In genomic region chr12:75389061-75389460, GRCh38 we compare ENCODE assay signal across 9 cellular contexts. TPM values are rescaled to one million over a fixed set of nuclear protein-coding genes. Genes with fewer than 3 reads are reported as not detected.
DNase-seq lines count a peak whose midpoint lies in the region; ATAC-seq, FAIRE-seq and TF ChIP-seq lines count a peak whose summit lies in the region.
"Had no signal": no experiment of that assay in that cellular context is flagged by ENCODE, and none has a peak within 500 bp of the region (broad histone marks: within the 10 kb centered on the region; RNA-seq: fewer than 3 reads in every experiment).

No MANE protein-coding gene starts in this region.

- DNase-seq in AG08396 (ENCODE audit: low spot score) (peak; percentile 21), IMR-90 (peak; percentile 40), GM12878 (ENCODE audit: low read depth, low spot score) (no peak), mesenchymal stem cell (peak; percentile 36), hippocampal formation (lab: John Stamatoyannopoulos, UW) (no peak), erythroblast (lab: John Stamatoyannopoulos, UW) (no peak), mesendoderm (no peak), NCI-H1694 treated with DMSO at 0.1 percent for 48 hours (lab: John Stamatoyannopoulos, UW) (no peak)

- H3K9me3 ChIP-seq in IMR-90 (ENCODE audit: control insufficient read depth, insufficient read depth, low read length) = no peaks in the 10 kb centered on the region
- H3K9me3 ChIP-seq in GM12878 (replicated peaks; ENCODE audit: control insufficient read depth, insufficient read depth, low read length) = no peaks in the 10 kb centered on the region; the same call in 2 of the 3 replicates
- H3K9me3 ChIP-seq in mesenchymal stem cell (ENCODE audit: control insufficient read depth, low read length) = no peaks in the 10 kb centered on the region

- H3K18ac ChIP-seq in IMR-90 (ENCODE audit: low read depth, low read length) = no peak overlapping the region
- H3K18ac ChIP-seq in mesenchymal stem cell (ENCODE audit: low read depth in 1 of 2, low read length in 2 of 2) = no peak overlapping the region
- no peak overlapping the region for H3K18ac ChIP-seq in mesendoderm (ENCODE audit: low read length)

- TF ChIP-seq EP300 in GM12878 (IDR thresholded peaks at IDR 0.05; ENCODE audit: borderline replicate concordance in 1 of 2, control insufficient read depth in 1 of 2, low read depth in 2 of 2, low read length in 2 of 2) = no peak

- H3K79me2 ChIP-seq in GM12878 (ENCODE audit: control insufficient read depth, insufficient read depth, low read length) (no peaks in the 10 kb centered on the region; the same call in 1 of the 2 replicates), mesendoderm (ENCODE audit: control insufficient read depth, insufficient read depth, low read length) (no peaks in the 10 kb centered on the region)

- H2BK15ac ChIP-seq in IMR-90 (ENCODE audit: low read depth, low read length) (no peak overlapping the region), mesenchymal stem cell (ENCODE audit: low read depth, poor library complexity, severe bottlenecking) (no peak overlapping the region), mesendoderm (replicated peaks; ENCODE audit: low read depth) (no peak overlapping the region)

- H2BK12ac ChIP-seq in mesenchymal stem cell (ENCODE audit: low read length in 2 of 2) = no peak overlapping the region

- TF ChIP-seq CTCF in IMR-90 (conservative IDR thresholded peaks at IDR 0.05; ENCODE audit: low read depth, low read length) (no peak), GM12878 (IDR thresholded peaks at IDR 0.05 in 2 of 3, conservative IDR thresholded peaks at IDR 0.05 in 1 of 3; ENCODE audit: control insufficient read depth in 2 of 3, extremely low read depth in 1 of 3, insufficient read depth in 1 of 3, low read depth in 3 of 3, low read length in 3 of 3) (no peak)

- H2BK20ac ChIP-seq in IMR-90 (ENCODE audit: low read depth, low read length) = no peak overlapping the region

- no CpG with 5 or more reads among the region's 1 CpG for WGBS in IMR-90 (ENCODE audit: extremely low coverage in 2 of 2, insufficient read length in 1 of 2), 2 experiments
- WGBS in GM12878 (ENCODE audit: insufficient coverage, insufficient replicate concordance, low lambda C conversion rate, missing lambda C conversion rate) = 100% methylated on average over 1 of the region's 1 CpG
- 88% methylated on average over 1 of the region's 1 CpG for WGBS in mesenchymal stem cell
- WGBS in mesendoderm (ENCODE audit: extremely low coverage, insufficient coverage, low lambda C conversion rate) = no CpG with 5 or more reads among the region's 1 CpG

- POLR2A ChIA-PET in IMR-90 (lab: Charles Lee; ENCODE audit: unreplicated experiment) = no interaction called here
- POLR2A ChIA-PET in GM12878 (lab: Charles Lee) = interaction anchor here (1.0 to 2.5 kb wide), 2 partner anchors 91 to 94 kb away, joined by 3 to 6 read pairs; partner anchors contain the start of gene GLIPR1

- TF ChIP-seq RAD21 in IMR-90 (IDR thresholded peaks at IDR 0.05; ENCODE audit: low read length) (no peak), GM12878 (IDR thresholded peaks at IDR 0.05; ENCODE audit: insufficient read depth, low read depth, low read length) (no peak)

- H3K27me3 ChIP-seq in IMR-90 (ENCODE audit: control insufficient read depth, insufficient read depth, low read length) (no peaks in the 10 kb centered on the region), GM12878 (replicated peaks in 1 of 2; ENCODE audit: control insufficient read depth in 2 of 2, insufficient read depth in 2 of 2, low read length in 1 of 2) (no peaks in the 10 kb centered on the region), mesenchymal stem cell (ENCODE audit: control insufficient read depth in 1 of 2, insufficient read depth in 1 of 2, low read length in 2 of 2) (no peaks in the 10 kb centered on the region), mesendoderm (ENCODE audit: insufficient read depth, low read length, poor library complexity) (no peaks in the 10 kb centered on the region)

- RAD21 ChIA-PET in GM12878 (lab: Charles Lee; ENCODE audit: unreplicated experiment) = interaction anchor here (0.9 to 4.4 kb wide), 2 partner anchors 54 to 93 kb away, joined by 4 to 56 read pairs; partner anchors contain the start of genes GLIPR1 and GLIPR1L1

- H3K4ac ChIP-seq in IMR-90 (ENCODE audit: low read depth, low read length) (no peak overlapping the region), mesenchymal stem cell (ENCODE audit: low read depth in 1 of 2, low read length in 2 of 2) (no peak overlapping the region), mesendoderm (ENCODE audit: low read depth, low read length) (no peak overlapping the region)

- no peaks in the 10 kb centered on the region for H3K36me3 ChIP-seq in IMR-90 (ENCODE audit: control insufficient read depth, insufficient read depth, low read length)
- H3K36me3 ChIP-seq in GM12878 (ENCODE audit: control insufficient read depth in 2 of 2, insufficient read depth in 2 of 2, low read length in 1 of 2) = no peaks in the 10 kb centered on the region
- H3K36me3 ChIP-seq in mesenchymal stem cell (ENCODE audit: control insufficient read depth in 1 of 2, insufficient read depth in 2 of 2, low read depth in 1 of 2, low read length in 2 of 2) = no peaks in the 10 kb centered on the region
- no peaks in the 10 kb centered on the region for H3K36me3 ChIP-seq in mesendoderm (ENCODE audit: control insufficient read depth, insufficient read depth, low read length)

- no peak overlapping the region for H3K23ac ChIP-seq in IMR-90 (ENCODE audit: low read depth, low read length)
- no peak overlapping the region for H3K23ac ChIP-seq in mesenchymal stem cell (ENCODE audit: low read length in 2 of 2)
- H3K23ac ChIP-seq in mesendoderm (ENCODE audit: low read length) = no peak overlapping the region

- H2BK5ac ChIP-seq in IMR-90 (ENCODE audit: low read depth, low read length, poor library complexity, severe bottlenecking) (peak overlapping the region; percentile 5), mesenchymal stem cell (ENCODE audit: low read depth, low read length, poor library complexity, severe bottlenecking) (no peak overlapping the region), mesendoderm (ENCODE audit: low read length) (no peak overlapping the region)

- H3K9ac ChIP-seq in IMR-90 (ENCODE audit: low read depth, low read length) (no peak overlapping the region), GM12878 (ENCODE audit: control insufficient read depth, insufficient read depth, low read length) (no peak overlapping the region), mesenchymal stem cell (ENCODE audit: low read length) (peak overlapping the region; percentile 99), mesendoderm (ENCODE audit: low read length) (no peak overlapping the region)

- no TSS peak for BruUV-seq in IMR-90 (replicated peaks; lab: Mats Ljungman, UMichigan)
- no TSS peak for BruUV-seq in GM12878 (replicated peaks; lab: Mats Ljungman, UMichigan)

- H4K5ac ChIP-seq in IMR-90 (ENCODE audit: low read depth, low read length) (no peak overlapping the region), mesendoderm (ENCODE audit: low read length) (no peak overlapping the region)

- no peak overlapping the region; the same call in 1 of the 2 replicates for H3K27ac ChIP-seq in IMR-90 (ENCODE audit: insufficient read depth, low read length)
- H3K27ac ChIP-seq in GM12878 (ENCODE audit: control insufficient read depth, insufficient read depth) = no peak overlapping the region
- no peak overlapping the region for H3K27ac ChIP-seq in mesenchymal stem cell (ENCODE audit: low read length, poor library complexity, severe bottlenecking)
- H3K27ac ChIP-seq in mesendoderm (ENCODE audit: low read depth, low read length) = no peak overlapping the region

- H3K56ac ChIP-seq in IMR-90 (ENCODE audit: extremely low read depth, insufficient read depth, low read length) = no peak overlapping the region
- no peak overlapping the region for H3K56ac ChIP-seq in mesendoderm (ENCODE audit: low read length)

- H3K4me3 ChIP-seq in IMR-90 (ENCODE audit: insufficient read depth, low read depth, low read length) (no peak overlapping the region), GM12878 (no peak overlapping the region), mesenchymal stem cell (ENCODE audit: insufficient read depth in 1 of 2, low read depth in 1 of 2, low read length in 2 of 2) (peak overlapping the region in 1 of 2 experiments; percentile 85), mesendoderm (ENCODE audit: low read length) (no peak overlapping the region)

- CTCF ChIA-PET in IMR-90 (lab: Yijun Ruan, JAX) (interaction anchor here (1.2 kb wide), 1 partner anchor 14 kb away, joined by 3 read pairs; no protein-coding TSS in a partner anchor), GM12878 (lab: Yijun Ruan, JAX) (interaction anchor here (0.6 to 5.5 kb wide), 4 partner anchors 56 to 238 kb away, joined by 3 to 58 read pairs (median 46); partner anchors contain the start of genes GLIPR1 and GLIPR1L1)

- no peak overlapping the region for H2AK5ac ChIP-seq in IMR-90 (ENCODE audit: low read depth, low read length)
- no peak overlapping the region for H2AK5ac ChIP-seq in mesenchymal stem cell (ENCODE audit: low read length, severe bottlenecking)
- H2AK5ac ChIP-seq in mesendoderm (ENCODE audit: low read length) = no peak overlapping the region

- H3K14ac ChIP-seq in IMR-90 (replicated peaks; ENCODE audit: low read depth, low read length) (no peak overlapping the region), mesenchymal stem cell (ENCODE audit: low read length in 2 of 2) (no peak overlapping the region)

- H4K91ac ChIP-seq in IMR-90 (ENCODE audit: insufficient read depth, low read depth, low read length) = no peak overlapping the region
- H4K91ac ChIP-seq in mesenchymal stem cell (ENCODE audit: low read length) = no peak overlapping the region

- SMC1A ChIA-PET in GM12878 (lab: Charles Lee; ENCODE audit: uncharacterized antibody, unreplicated experiment) = interaction anchor here (0.8 to 4.7 kb wide), 6 partner anchors 55 to 138 kb away, joined by 3 to 33 read pairs (median 3); partner anchors contain the start of genes GLIPR1 and GLIPR1L1

- no peak overlapping the region for H4K8ac ChIP-seq in IMR-90 (ENCODE audit: low read depth in 2 of 2, low read length in 2 of 2)
- no peak overlapping the region for H4K8ac ChIP-seq in mesenchymal stem cell (ENCODE audit: low read length)
- no peak overlapping the region for H4K8ac ChIP-seq in mesendoderm (ENCODE audit: low read depth, low read length)

- 0 out of 2 replicates have a peak, but pooled peaks cover 2% of the 10 kb centered on the region for H3K4me1 ChIP-seq in IMR-90 (ENCODE audit: control insufficient read depth, insufficient read depth, low read length)
- H3K4me1 ChIP-seq in GM12878 (ENCODE audit: control insufficient read depth, insufficient read depth, low read length) = peaks cover 7% of the 10 kb centered on the region
- no peaks in the 10 kb centered on the region for H3K4me1 ChIP-seq in mesenchymal stem cell (ENCODE audit: control insufficient read depth, insufficient read depth, low read depth, low read length)
- no peaks in the 10 kb centered on the region for H3K4me1 ChIP-seq in mesendoderm (ENCODE audit: control insufficient read depth, low read depth, low read length)

- dilution Hi-C loops in IMR-90 (cut with HindIII; ENCODE audit: low sequenced_read_pairs, unreplicated experiment) = no loop called here

- H2BK120ac ChIP-seq in IMR-90 (ENCODE audit: low read depth, low read length) (peak overlapping the region; percentile 48; the same call in 1 of the 2 replicates), mesenchymal stem cell (ENCODE audit: low read depth, low read length) (no peak overlapping the region), mesendoderm (ENCODE audit: low read depth, low read length) (no peak overlapping the region)

- no peaks in the 10 kb centered on the region; the same call in 1 of the 2 replicates for H3K9me1 ChIP-seq in IMR-90 (ENCODE audit: insufficient read depth, low read length)

- no peaks in the 10 kb centered on the region for H3K79me1 ChIP-seq in IMR-90 (ENCODE audit: low read depth in 1 of 2, low read length in 2 of 2)
- H3K79me1 ChIP-seq in mesenchymal stem cell (replicated peaks; ENCODE audit: low read length, poor library complexity, severe bottlenecking) = no peaks in the 10 kb centered on the region
- no peaks in the 10 kb centered on the region for H3K79me1 ChIP-seq in mesendoderm (ENCODE audit: low read length)

- TF ChIP-seq POLR2A in IMR-90 (IDR thresholded peaks at IDR 0.05; ENCODE audit: low read depth, low read length) (no peak), GM12878 (IDR thresholded peaks at IDR 0.05; ENCODE audit: low read depth, low read length) (no peak), erythroblast (IDR thresholded peaks at IDR 0.05; ENCODE audit: low read length) (no peak)

- no peak overlapping the region for H2AFZ ChIP-seq in IMR-90 (replicated peaks; ENCODE audit: low read length, poor library complexity)
- H2AFZ ChIP-seq in GM12878 (ENCODE audit: control insufficient read depth, low read depth, low read length) = peak overlapping the region; percentile 100
- H2AFZ ChIP-seq in mesenchymal stem cell (ENCODE audit: low read depth, low read length) = no peak overlapping the region

- ATAC-seq in IMR-90 (ENCODE audit: low read depth) (no peak), GM12878 (no peak)

- intact Hi-C loops in IMR-90 (cut with micrococcal nuclease) (no loop called here), GM12878 (cut with micrococcal nuclease; ENCODE audit: unreplicated experiment) (no loop called here)

- in situ Hi-C loops in IMR-90 (cut with MboI; ENCODE audit: low sequenced_read_pairs) = loop anchor here (10.0 kb wide), 1 partner anchor 96 kb away; the partner anchor contains the start of gene GLIPR1
- in situ Hi-C loops in GM12878 (cut with MboI) = no loop called here

- no peak overlapping the region for H2AK9ac ChIP-seq in IMR-90 (replicated peaks; ENCODE audit: low read depth, low read length, poor library complexity)

- no peaks in the 10 kb centered on the region for H4K20me1 ChIP-seq in IMR-90 (ENCODE audit: insufficient read depth, low read length)
- no peaks in the 10 kb centered on the region for H4K20me1 ChIP-seq in GM12878 (ENCODE audit: control insufficient read depth, insufficient read depth)

- peak overlapping the region; percentile 43; the same call in 1 of the 2 replicates for H3K4me2 ChIP-seq in IMR-90 (ENCODE audit: low read depth, low read length)
- peak overlapping the region; percentile 85 for H3K4me2 ChIP-seq in GM12878 (ENCODE audit: control insufficient read depth, insufficient read depth)
- no peak overlapping the region for H3K4me2 ChIP-seq in mesenchymal stem cell (ENCODE audit: low read length, poor library complexity, severe bottlenecking)
- no peak overlapping the region for H3K4me2 ChIP-seq in mesendoderm (ENCODE audit: low read length)

- peak; percentile 52 for FAIRE-seq in GM12878 (lab: Jason Lieb, UNC)

RNA-seq across cellular contexts. Expression of gene GLIPR1L2, which starts 1.8 kb away (rescaled TPM):
- total RNA-seq in IMR-90 (2012; rRNA removed) (not detected in 2 replicates), GM12878 (2014; rRNA removed) (0.06 and 0.38 TPM in 2 replicates), GM12878 (2014; rRNA removed; fragmentation: Illumina TruSeq; extraction: Trizol) (0.09 and 0.18 TPM in 2 replicates), GM12878 (2021) (not detected in 2 replicates)
- polyA plus RNA-seq in IMR-90 (2012; rRNA removed) (0.07 and 0.13 TPM in 2 replicates), GM12878 (2011; rRNA removed) (0.15 and 0.24 TPM in 2 replicates), GM12878 (2014; fragmentation: Illumina TruSeq; extraction: Trizol) (0.18 TPM in 1 of 2 replicates, not detected in the other), GM12878 (2014; fragmentation: Nextera tagmentation; extraction: Ambion mirVana) (under 1 TPM in 1 of 2 experiments, not detected in 1; 0.04 TPM), GM12878 (2014; rRNA removed) (0.06 TPM in 1 of 2 replicates, not detected in the other), GM12878 (2016; fragmentation: Nextera tagmentation; extraction: Ambion mirVana) (under 1 TPM in 1 of 2 experiments, not detected in 1; 0.39 TPM)
- polyA plus RNA-seq in IMR-90 (2012; cell fraction: cytosol; rRNA removed) = 0.02 TPM in 2 replicates
- 0.03 TPM in 1 of 2 replicates, not detected in the other for polyA plus RNA-seq in IMR-90 (2012; cell fraction: nucleus; rRNA removed; ENCODE audit: low replicate concordance)
- 0.49 and 0.56 TPM in 2 replicates for total RNA-seq in GM12878 (2013; cell fraction: nucleolus; rRNA removed)
- 0.12 TPM for polyA plus RNA-seq in GM12878 (2011; ENCODE audit: low read depth)
- polyA plus RNA-seq in GM12878 (2011; cell fraction: cytosol; rRNA removed) = 0.07 and 0.12 TPM in 2 replicates
- 0.09 TPM in 1 of 2 replicates, not detected in the other for polyA plus RNA-seq in GM12878 (2011; cell fraction: nucleus; rRNA removed)
- polyA plus RNA-seq in GM12878 (2012) = 0.27 and 0.28 TPM in 2 replicates
- polyA minus RNA-seq in GM12878 (2011; rRNA and poly(A)+ RNA removed) = not detected in 2 replicates
- polyA minus RNA-seq in GM12878 (2011; cell fraction: cytosol; rRNA and poly(A)+ RNA removed) = not detected in 2 replicates
- polyA minus RNA-seq in GM12878 (2011; cell fraction: nucleus; rRNA and poly(A)+ RNA removed) = 0.12 and 0.29 TPM in 2 replicates
- 0.23 TPM for polyA plus RNA-seq in mesenchymal stem cell (2013, experiment 1 of 2)
- polyA plus RNA-seq in mesenchymal stem cell (2013, experiment 2 of 2) = 0.32 TPM
- polyA plus RNA-seq in mesendoderm (2013, experiment 1 of 2) = 0.14 TPM
- polyA plus RNA-seq in mesendoderm (2013, experiment 2 of 2) = 0.14 TPM

RNA-seq across cellular contexts. Expression of gene GLIPR1L1, which starts 54.6 kb away (rescaled TPM):
- total RNA-seq in IMR-90 (2012; rRNA removed) (not detected in 2 replicates), GM12878 (2014; rRNA removed) (not detected in 2 replicates), GM12878 (2014; rRNA removed; fragmentation: Illumina TruSeq; extraction: Trizol) (not detected in 2 replicates), GM12878 (2021) (not detected in 2 replicates)
- polyA plus RNA-seq in IMR-90 (2012; rRNA removed) (not detected in 2 replicates), GM12878 (2011; rRNA removed) (not detected in 2 replicates), GM12878 (2014; fragmentation: Illumina TruSeq; extraction: Trizol) (not detected in 2 replicates), GM12878 (2014; fragmentation: Nextera tagmentation; extraction: Ambion mirVana) (under 1 TPM; 0.10 to 0.13 TPM), GM12878 (2014; rRNA removed) (not detected in 2 replicates), GM12878 (2016; fragmentation: Nextera tagmentation; extraction: Ambion mirVana) (under 1 TPM in 1 of 2 experiments, not detected in 1; 0.47 TPM)
- polyA plus RNA-seq in IMR-90 (2012; cell fraction: cytosol; rRNA removed) = not detected in 2 replicates
- polyA plus RNA-seq in IMR-90 (2012; cell fraction: nucleus; rRNA removed; ENCODE audit: low replicate concordance) = not detected in 2 replicates
- not detected in 2 replicates for total RNA-seq in GM12878 (2013; cell fraction: nucleolus; rRNA removed)
- not detected for polyA plus RNA-seq in GM12878 (2011; ENCODE audit: low read depth)
- not detected in 2 replicates for polyA plus RNA-seq in GM12878 (2011; cell fraction: cytosol; rRNA removed)
- polyA plus RNA-seq in GM12878 (2011; cell fraction: nucleus; rRNA removed) = not detected in 2 replicates
- 0.35 TPM in 1 of 2 replicates, not detected in the other for polyA plus RNA-seq in GM12878 (2012)
- polyA minus RNA-seq in GM12878 (2011; rRNA and poly(A)+ RNA removed) = not detected in 2 replicates
- not detected in 2 replicates for polyA minus RNA-seq in GM12878 (2011; cell fraction: cytosol; rRNA and poly(A)+ RNA removed)
- not detected in 2 replicates for polyA minus RNA-seq in GM12878 (2011; cell fraction: nucleus; rRNA and poly(A)+ RNA removed)
- not detected for polyA plus RNA-seq in mesenchymal stem cell (2013, experiment 1 of 2)
- polyA plus RNA-seq in mesenchymal stem cell (2013, experiment 2 of 2) = not detected
- polyA plus RNA-seq in mesendoderm (2013, experiment 1 of 2) = 162 TPM
- 157 TPM for polyA plus RNA-seq in mesendoderm (2013, experiment 2 of 2)
- total RNA-seq: mucosa of gallbladder had no signal

RNA-seq across cellular contexts. Expression of gene CAPS2, which starts 58.9 kb away (rescaled TPM):
- total RNA-seq in IMR-90 (2012; rRNA removed) (2.7 and 2.8 TPM in 2 replicates), GM12878 (2014; rRNA removed) (3.2 and 4.1 TPM in 2 replicates), GM12878 (2014; rRNA removed; fragmentation: Illumina TruSeq; extraction: Trizol) (6.4 and 8.1 TPM in 2 replicates), GM12878 (2021) (5.1 and 5.4 TPM in 2 replicates)
- polyA plus RNA-seq in IMR-90 (2012; rRNA removed) (0.98 and 1.2 TPM in 2 replicates), GM12878 (2011; rRNA removed) (2.0 and 3.9 TPM in 2 replicates), GM12878 (2014; fragmentation: Illumina TruSeq; extraction: Trizol) (4.1 and 9.5 TPM in 2 replicates), GM12878 (2014; fragmentation: Nextera tagmentation; extraction: Ambion mirVana) (1 to 10 TPM; 4.5 to 6.4 TPM), GM12878 (2014; rRNA removed) (4.2 and 4.3 TPM in 2 replicates), GM12878 (2016; fragmentation: Nextera tagmentation; extraction: Ambion mirVana) (1 to 10 TPM; 4.2 TPM)
- 0.11 and 0.26 TPM in 2 replicates for polyA plus RNA-seq in IMR-90 (2012; cell fraction: cytosol; rRNA removed)
- polyA plus RNA-seq in IMR-90 (2012; cell fraction: nucleus; rRNA removed; ENCODE audit: low replicate concordance) = 0.90 and 3.4 TPM in 2 replicates
- total RNA-seq in GM12878 (2013; cell fraction: nucleolus; rRNA removed) = 61.4 and 72.9 TPM in 2 replicates
- 4.0 TPM for polyA plus RNA-seq in GM12878 (2011; ENCODE audit: low read depth)
- 0.55 and 0.94 TPM in 2 replicates for polyA plus RNA-seq in GM12878 (2011; cell fraction: cytosol; rRNA removed)
- 3.1 and 4.6 TPM in 2 replicates for polyA plus RNA-seq in GM12878 (2011; cell fraction: nucleus; rRNA removed)
- 3.9 and 4.8 TPM in 2 replicates for polyA plus RNA-seq in GM12878 (2012)
- 3.6 and 6.5 TPM in 2 replicates for polyA minus RNA-seq in GM12878 (2011; rRNA and poly(A)+ RNA removed)
- polyA minus RNA-seq in GM12878 (2011; cell fraction: cytosol; rRNA and poly(A)+ RNA removed) = not detected in 2 replicates
- polyA minus RNA-seq in GM12878 (2011; cell fraction: nucleus; rRNA and poly(A)+ RNA removed) = 7.5 and 10.1 TPM in 2 replicates
- polyA plus RNA-seq in mesenchymal stem cell (2013, experiment 1 of 2) = 1.4 TPM
- polyA plus RNA-seq in mesenchymal stem cell (2013, experiment 2 of 2) = 1.4 TPM
- polyA plus RNA-seq in mesendoderm (2013, experiment 1 of 2) = 1.9 TPM
- polyA plus RNA-seq in mesendoderm (2013, experiment 2 of 2) = 1.4 TPM

Comparison
In these comparisons a context has a peak if more than half of its experiments do, and no peak if none do; other contexts are left out.
1. DNase-seq: peak in AG08396 (single experiment), IMR-90 (single experiment) and mesenchymal stem cell (single experiment); none in GM12878 (single experiment), hippocampal formation (0 of 2), erythroblast (0 of 2), mesendoderm (single experiment) and NCI-H1694 treated with DMSO at 0.1 percent for 48 hours (single experiment).
2. H3K4me2 ChIP-seq: peak in IMR-90 (single experiment) and GM12878 (single experiment); none in mesenchymal stem cell (single experiment) and mesendoderm (single experiment).